ENCODE assay signal across 8 cellular contexts in genomic region chr1:228108742-228109072, GRCh38. TPM values are rescaled to one million over a fixed set of nuclear protein-coding genes. Genes with fewer than 3 reads are reported as not detected.
DNase-seq lines count a peak whose midpoint lies in the region; ATAC-seq, FAIRE-seq and TF ChIP-seq lines count a peak whose summit lies in the region.

No MANE protein-coding gene starts in this region.

- no peaks in the 10 kb centered on the region for H3K27me3 ChIP-seq in liver (ENCODE audit: control insufficient read depth in 4 of 4, insufficient read depth in 4 of 4, low read length in 3 of 4)

- peaks cover 3 to 36% (median 29%) of the 10 kb centered on the region in 4 donors for H3K4me1 ChIP-seq in liver (ENCODE audit: control insufficient read depth in 4 of 4, insufficient read depth in 4 of 4, low read length in 3 of 4)

- no peaks in the 10 kb centered on the region for H3K27me3 Mint-ChIP-seq in activated naive CD4-positive, alpha-beta T cell treated with anti-CD3 and anti-CD28 coated beads for 36 hours (ENCODE audit: low read depth)
- no peaks in the 10 kb centered on the region for H3K27me3 Mint-ChIP-seq in activated naive CD8-positive, alpha-beta T cell treated with anti-CD3 and anti-CD28 coated beads for 36 hours
- H3K27me3 Mint-ChIP-seq in type B pancreatic cell = no peaks in the 10 kb centered on the region

- peak overlapping the region; percentile 68 to 99 (median 89) for H3K4me3 ChIP-seq in liver (ENCODE audit: low read depth in 1 of 3, low read length in 3 of 3)

- H3K27ac ChIP-seq in liver (ENCODE audit: low read depth in 1 of 2, low read length in 2 of 2) = peak overlapping the region; percentile 70 to 91

- H3K4me3 Mint-ChIP-seq in activated naive CD4-positive, alpha-beta T cell treated with anti-CD3 and anti-CD28 coated beads for 36 hours = peak overlapping the region; percentile 91
- H3K4me3 Mint-ChIP-seq in activated naive CD8-positive, alpha-beta T cell treated with anti-CD3 and anti-CD28 coated beads for 36 hours = peak overlapping the region; percentile 92
- H3K4me3 Mint-ChIP-seq in type B pancreatic cell = peak overlapping the region; percentile 96

- TF ChIP-seq CTCF in liver (IDR thresholded peaks at IDR 0.05; ENCODE audit: low read depth, low read length, missing input control) (no peak), type B pancreatic cell (conservative IDR thresholded peaks at IDR 0.05) (no peak)

- ATAC-seq in GM18861 (IDR thresholded peaks at IDR 0.05; ENCODE audit: unreplicated experiment) = no peak

- peaks cover 0 to 15% (median 10%) of the 10 kb centered on the region in 4 donors for H3K36me3 ChIP-seq in liver (ENCODE audit: control insufficient read depth in 4 of 4, insufficient read depth in 3 of 4, low read depth in 1 of 4, low read length in 3 of 4)

- WGBS in liver = 3% methylated on average over 8 of the region's 8 CpGs

- intact Hi-C loops in activated naive CD4-positive, alpha-beta T cell treated with anti-CD3 and anti-CD28 coated beads for 36 hours (cut with micrococcal nuclease) = loop anchor here (1.0 to 2.0 kb wide), 5 partner anchors 26 to 320 kb away; partner anchors contain the start of genes ARF1 and GUK1

- H3K9ac ChIP-seq in liver (ENCODE audit: low read depth in 1 of 2, low read length in 2 of 2) = peak overlapping the region; percentile 75 to 98

- H3K4me1 Mint-ChIP-seq in activated naive CD4-positive, alpha-beta T cell treated with anti-CD3 and anti-CD28 coated beads for 36 hours (ENCODE audit: low read depth) = peaks cover 33% of the 10 kb centered on the region
- H3K4me1 Mint-ChIP-seq in activated naive CD8-positive, alpha-beta T cell treated with anti-CD3 and anti-CD28 coated beads for 36 hours = peaks cover 17% of the 10 kb centered on the region
- peaks cover 13% of the 10 kb centered on the region for H3K4me1 Mint-ChIP-seq in type B pancreatic cell (ENCODE audit: unreplicated experiment)

- H3K9me3 ChIP-seq in liver (ENCODE audit: control insufficient read depth in 4 of 4, low read length in 3 of 4) = no peaks in the 10 kb centered on the region

- H3K36me3 Mint-ChIP-seq in activated naive CD4-positive, alpha-beta T cell treated with anti-CD3 and anti-CD28 coated beads for 36 hours (ENCODE audit: low read depth) = peaks cover 10% of the 10 kb centered on the region
- H3K36me3 Mint-ChIP-seq in activated naive CD8-positive, alpha-beta T cell treated with anti-CD3 and anti-CD28 coated beads for 36 hours = peaks cover 2% of the 10 kb centered on the region
- no peaks in the 10 kb centered on the region for H3K36me3 Mint-ChIP-seq in type B pancreatic cell

- TF ChIP-seq POLR2A in GM12892 (IDR thresholded peaks at IDR 0.05; ENCODE audit: low read depth, low read length) = no peak

- H3K9me3 Mint-ChIP-seq in activated naive CD4-positive, alpha-beta T cell treated with anti-CD3 and anti-CD28 coated beads for 36 hours = no peaks in the 10 kb centered on the region
- H3K9me3 Mint-ChIP-seq in activated naive CD8-positive, alpha-beta T cell treated with anti-CD3 and anti-CD28 coated beads for 36 hours = no peaks in the 10 kb centered on the region
- no peaks in the 10 kb centered on the region for H3K9me3 Mint-ChIP-seq in type B pancreatic cell

- no peak for TF ChIP-seq RAD21 in liver (IDR thresholded peaks at IDR 0.05)

- FAIRE-seq in GM12892 (lab: Jason Lieb, UNC) = no peak

- CTCF ChIA-PET in activated naive CD4-positive, alpha-beta T cell treated with anti-CD3 and anti-CD28 coated beads for 36 hours (lab: Charles Lee) = interaction anchor here (1.1 to 1.3 kb wide), 2 partner anchors 22 to 56 kb away, joined by 3 to 5 read pairs; no protein-coding TSS in a partner anchor

- peak overlapping the region; percentile 76 for H3K27ac Mint-ChIP-seq in activated naive CD4-positive, alpha-beta T cell treated with anti-CD3 and anti-CD28 coated beads for 36 hours
- H3K27ac Mint-ChIP-seq in activated naive CD8-positive, alpha-beta T cell treated with anti-CD3 and anti-CD28 coated beads for 36 hours = peak overlapping the region; percentile 93
- peak overlapping the region; percentile 98 for H3K27ac Mint-ChIP-seq in type B pancreatic cell

- DNase-seq in activated naive CD4-positive, alpha-beta T cell treated with anti-CD3 and anti-CD28 coated beads for 36 hours = no peak
- no peak for DNase-seq in activated naive CD4-positive, alpha-beta T cell (lab: John Stamatoyannopoulos, UW)
- no peak for DNase-seq in activated naive CD8-positive, alpha-beta T cell treated with anti-CD3 and anti-CD28 coated beads for 36 hours
- no peak for DNase-seq in type B pancreatic cell (ENCODE audit: extremely low spot score, unreplicated experiment)
- DNase-seq in GM12892 (ENCODE audit: insufficient read length) = no peak
- no peak for DNase-seq in HK-2 (ENCODE audit: unreplicated experiment)

TF ChIP-seq in liver, 16 proteins besides CTCF, POLR2A, EP300 and RAD21 (continues in another document):
- TF ChIP-seq HNF4G (IDR thresholded peaks at IDR 0.05) (no peak), REST (IDR thresholded peaks at IDR 0.05) (no peak), YY1 (IDR thresholded peaks at IDR 0.05) (no peak), MAX (IDR thresholded peaks at IDR 0.05) (no peak), RXRA (IDR thresholded peaks at IDR 0.05) (no peak), TAF1 (conservative IDR thresholded peaks at IDR 0.05) (no peak)

RNA-seq across cellular contexts. Expression of gene MRPL55, which starts 0.4 kb away (rescaled TPM):
- 10 to 100 TPM; 45.5 TPM for total RNA-seq in activated naive CD4-positive, alpha-beta T cell treated with anti-CD3 and anti-CD28 coated beads for 36 hours
- total RNA-seq in activated naive CD8-positive, alpha-beta T cell treated with anti-CD3 and anti-CD28 coated beads for 36 hours = 10 to 100 TPM; 75.0 to 82.4 TPM
- total RNA-seq in liver (10 to 100 TPM; 38.9 to 44.4 TPM), type B pancreatic cell (ENCODE audit: low replicate concordance) (47.4 and 58.8 TPM in 2 replicates)
- polyA plus RNA-seq in liver = 100 to 1,000 TPM in 1 of 2 donors, 10 to 100 TPM in 1; 79.5 to 119 TPM
- 25.4 TPM for polyA plus RNA-seq in GM12892 (2012; ENCODE audit: missing spikeins)

RNA-seq across cellular contexts. Expression of gene C1orf35, which starts 5.6 kb away (rescaled TPM):
- 10 to 100 TPM; 14.5 to 16.2 TPM for total RNA-seq in activated naive CD4-positive, alpha-beta T cell treated with anti-CD3 and anti-CD28 coated beads for 36 hours
- 10 to 100 TPM; 24.4 to 26.1 TPM for total RNA-seq in activated naive CD8-positive, alpha-beta T cell treated with anti-CD3 and anti-CD28 coated beads for 36 hours
- total RNA-seq in liver (1 to 10 TPM; 4.0 to 6.9 TPM), type B pancreatic cell (ENCODE audit: low replicate concordance) (16.9 and 23.3 TPM in 2 replicates)
- polyA plus RNA-seq in liver = 1 to 10 TPM; 6.0 to 7.5 TPM
- 8.8 TPM for polyA plus RNA-seq in GM12892 (2012; ENCODE audit: missing spikeins)

RNA-seq across cellular contexts. Expression of gene ARF1, which starts 26.2 kb away (rescaled TPM):
- 100 to 1,000 TPM; 346 to 358 TPM for total RNA-seq in activated naive CD4-positive, alpha-beta T cell treated with anti-CD3 and anti-CD28 coated beads for 36 hours
- total RNA-seq in activated naive CD8-positive, alpha-beta T cell treated with anti-CD3 and anti-CD28 coated beads for 36 hours = 100 to 1,000 TPM; 342 to 350 TPM
- total RNA-seq in liver = 100 to 1,000 TPM; 151 to 208 TPM
- polyA plus RNA-seq in liver = 100 to 1,000 TPM; 217 to 282 TPM
- 288 and 401 TPM in 2 replicates for total RNA-seq in type B pancreatic cell (ENCODE audit: low replicate concordance)
- 187 TPM for polyA plus RNA-seq in GM12892 (2012; ENCODE audit: missing spikeins)

RNA-seq across cellular contexts. Expression of gene GUK1, which starts 31.4 kb away (rescaled TPM):
- 100 to 1,000 TPM; 206 TPM for total RNA-seq in activated naive CD4-positive, alpha-beta T cell treated with anti-CD3 and anti-CD28 coated beads for 36 hours
- total RNA-seq in activated naive CD8-positive, alpha-beta T cell treated with anti-CD3 and anti-CD28 coated beads for 36 hours = 100 to 1,000 TPM; 294 to 304 TPM
- total RNA-seq in liver (100 to 1,000 TPM; 147 to 251 TPM), type B pancreatic cell (ENCODE audit: low replicate concordance) (133 and 174 TPM in 2 replicates)
- polyA plus RNA-seq in liver = 100 to 1,000 TPM; 186 to 245 TPM
- polyA plus RNA-seq in GM12892 (2012; ENCODE audit: missing spikeins) = 109 TPM

RNA-seq across cellular contexts. Expression of gene GJC2, which starts 41.0 kb away (rescaled TPM):
- total RNA-seq in activated naive CD4-positive, alpha-beta T cell treated with anti-CD3 and anti-CD28 coated beads for 36 hours = under 1 TPM; 0.17 to 0.25 TPM
- 1 to 10 TPM; 1.1 to 1.2 TPM for total RNA-seq in activated naive CD8-positive, alpha-beta T cell treated with anti-CD3 and anti-CD28 coated beads for 36 hours
- total RNA-seq in liver = under 1 TPM; 0.25 to 0.79 TPM
- polyA plus RNA-seq in liver = under 1 TPM in 1 of 2 donors, not detected in 1; 0.10 TPM
- 0.76 and 1.3 TPM in 2 replicates for total RNA-seq in type B pancreatic cell (ENCODE audit: low replicate concordance)
- 0.11 TPM for polyA plus RNA-seq in GM12892 (2012; ENCODE audit: missing spikeins)
